ENCODE assay signal across 8 cellular contexts in the genomic region with DNA sequence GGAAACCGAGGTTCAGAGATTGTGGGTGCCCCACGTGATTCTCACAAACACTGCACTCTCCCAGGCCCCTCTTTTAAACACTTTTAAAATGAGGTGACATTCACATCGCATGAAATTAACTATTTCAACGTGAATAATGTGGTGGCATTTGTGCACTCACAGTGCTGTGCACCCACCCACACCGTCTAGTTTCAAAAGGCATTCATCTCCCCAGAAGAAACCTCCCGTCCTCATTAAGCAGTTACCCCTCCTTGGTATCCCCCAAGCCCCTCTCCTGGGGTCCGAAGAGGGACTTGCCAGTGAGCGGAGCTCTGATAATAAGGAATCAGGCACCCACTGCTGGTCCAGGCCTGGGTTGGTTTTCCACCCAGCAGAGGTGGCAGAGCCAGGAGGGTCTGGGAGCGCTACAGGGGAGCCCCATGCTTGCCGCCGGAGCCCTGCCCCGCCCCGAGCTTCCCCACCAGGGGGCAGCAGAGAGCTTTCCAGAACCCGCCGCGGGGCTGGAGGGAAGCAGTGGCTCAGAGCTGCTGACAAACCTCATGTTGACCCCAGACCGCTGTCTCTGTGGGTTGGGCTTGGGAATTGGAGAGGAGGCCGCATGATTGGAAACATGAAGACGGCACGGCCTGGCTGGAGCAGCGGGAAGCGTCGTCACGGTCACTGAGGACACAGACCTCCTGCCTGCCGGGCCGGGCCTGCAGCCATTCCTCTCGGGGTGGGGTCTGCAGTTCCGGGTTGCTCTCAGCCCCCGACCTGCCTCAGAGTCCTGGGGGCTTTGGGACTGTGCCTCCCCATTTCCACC. TPM values are rescaled to one million over a fixed set of nuclear protein-coding genes. Genes with fewer than 3 reads are reported as not detected.
DNase-seq lines count a peak whose midpoint lies in the region; ATAC-seq and TF ChIP-seq lines count a peak whose summit lies in the region.

No MANE protein-coding gene starts in this region.

- TF ChIP-seq POLR2A in esophagus muscularis mucosa (IDR thresholded peaks at IDR 0.05; ENCODE audit: low read depth): no peak

- no peak overlapping the region for H3K4me3 Mint-ChIP-seq in natural killer cell

- no peaks in the 10 kb centered on the region for H3K4me1 Mint-ChIP-seq in natural killer cell

- no peaks in the 10 kb centered on the region for H3K36me3 Mint-ChIP-seq in natural killer cell

- no peaks in the 10 kb centered on the region for H3K27me3 ChIP-seq in esophagus muscularis mucosa

- no peaks in the 10 kb centered on the region for H3K9me3 ChIP-seq in esophagus muscularis mucosa

- ATAC-seq in GM18858 (IDR thresholded peaks at IDR 0.05; ENCODE audit: unreplicated experiment): peak; percentile 48
- peak; percentile 78 for ATAC-seq in HG03520 (IDR thresholded peaks at IDR 0.05; ENCODE audit: unreplicated experiment)
- peak; percentile 73 to 93 (median 90) for ATAC-seq in natural killer cell

- no peaks in the 10 kb centered on the region for H3K27me3 Mint-ChIP-seq in natural killer cell (ENCODE audit: low read depth in 2 of 2)

- peak; percentile 92 to 98 (median 98) for TF ChIP-seq CTCF in esophagus muscularis mucosa (IDR thresholded peaks at IDR 0.05)
- TF ChIP-seq CTCF in natural killer cell (IDR thresholded peaks at IDR 0.05): peak; percentile 86

- peaks cover 12 to 19% (median 13%) of the 10 kb centered on the region in 4 donors for H3K4me1 ChIP-seq in esophagus muscularis mucosa

- no peak overlapping the region for H3K27ac Mint-ChIP-seq in natural killer cell

- peak; percentile 28 for TF ChIP-seq EP300 in esophagus muscularis mucosa (IDR thresholded peaks at IDR 0.05)

- DNase-seq in AG08396 (ENCODE audit: low spot score) (peak; percentile 97), NOMO-1 treated with dmso at 0.1 percent for 144 hours (lab: John Stamatoyannopoulos, UW; ENCODE audit: unreplicated experiment) (peak; percentile 11), activated T-cell treated with anti-CD3 and anti-CD28 coated beads for 4 hours (peak; percentile 77), esophagus muscularis mucosa (ENCODE audit: extremely low spot score) (peak; percentile 96), natural killer cell (peak; percentile 78)
- DNase-seq in stimulated activated CD8-positive, alpha-beta memory T cell treated with anti-CD3 and anti-CD28 coated beads, Interleukin-7, amount 100 ng/mL, for 4 hours (ENCODE audit: low read depth in 2 of 2): peak; percentile 52 to 56

- H3K36me3 ChIP-seq in esophagus muscularis mucosa: peaks cover 0 to 41% (median 9%) of the 10 kb centered on the region in 4 donors

- 41% methylated on average over 11 of the region's 29 CpGs for WGBS in esophagus muscularis mucosa

- intact Hi-C loops in esophagus muscularis mucosa (cut with DNase I): loop anchor here (1.0 to 5.0 kb wide), 2 partner anchors 161 to 350 kb away; a partner anchor contains a TSS
- intact Hi-C loops in natural killer cell (cut with micrococcal nuclease): loop anchor here (2.0 kb wide), 1 partner anchor 161 kb away; no protein-coding TSS in a partner anchor

- no peak overlapping the region for H3K4me3 ChIP-seq in esophagus muscularis mucosa

- H3K9me3 Mint-ChIP-seq in natural killer cell: no peaks in the 10 kb centered on the region

- H3K27ac ChIP-seq in esophagus muscularis mucosa (replicated peaks in 1 of 4): peak overlapping the region; percentile 5 to 67 (median 46)

RNA-seq across cellular contexts. Expression of a gene that starts 27.5 kb away (rescaled TPM):
- total RNA-seq in esophagus muscularis mucosa (10 to 100 TPM; 56.1 to 82.2 (median 67.2) TPM), natural killer cell (not detected)

RNA-seq across cellular contexts. Expression of a gene that starts 43.0 kb away (rescaled TPM):
- total RNA-seq in esophagus muscularis mucosa: 10 to 100 TPM; 13.7 to 18.7 (median 15.2) TPM
- 10 to 100 TPM; 50.1 to 61.7 (median 54.9) TPM for total RNA-seq in natural killer cell

Comparison
In these comparisons a context has a peak if more than half of its experiments do, and no peak if none do; other contexts are left out.
1. DNase-seq: peak in every context shown above with its lines; median percentile 97 in AG08396; 96 in esophagus muscularis mucosa; 78 in natural killer cell; 77 in activated T-cell treated with anti-CD3 and anti-CD28 coated beads for 4 hours; 54 in stimulated activated CD8-positive, alpha-beta memory T cell treated with anti-CD3 and anti-CD28 coated beads, Interleukin-7, amount 100 ng/mL, for 4 hours; 11 in NOMO-1 treated with dmso at 0.1 percent for 144 hours.
2. RNA of a gene that starts 27.5 kb away (total RNA-seq): 56.1 to 82.2 TPM in esophagus muscularis mucosa; not detected in natural killer cell; every median in the first group is over 10 times any median in the second.
3. Peak in every context shown above with its lines, with median percentiles within 50 percentile points of each other: ATAC-seq.